Comparison of ENCODE assay signal across 1 cellular context in genomic region chr13:50244913-50245574, GRCh38.
TF ChIP-seq lines count a peak whose summit lies in the region.

No MANE protein-coding gene starts in this region.

TF ChIP-seq in HepG2, 621 proteins besides CTCF, POLR2A, EP300 and RAD21 (continued from another document and continues in another):
- TF ChIP-seq, protein P1, sequence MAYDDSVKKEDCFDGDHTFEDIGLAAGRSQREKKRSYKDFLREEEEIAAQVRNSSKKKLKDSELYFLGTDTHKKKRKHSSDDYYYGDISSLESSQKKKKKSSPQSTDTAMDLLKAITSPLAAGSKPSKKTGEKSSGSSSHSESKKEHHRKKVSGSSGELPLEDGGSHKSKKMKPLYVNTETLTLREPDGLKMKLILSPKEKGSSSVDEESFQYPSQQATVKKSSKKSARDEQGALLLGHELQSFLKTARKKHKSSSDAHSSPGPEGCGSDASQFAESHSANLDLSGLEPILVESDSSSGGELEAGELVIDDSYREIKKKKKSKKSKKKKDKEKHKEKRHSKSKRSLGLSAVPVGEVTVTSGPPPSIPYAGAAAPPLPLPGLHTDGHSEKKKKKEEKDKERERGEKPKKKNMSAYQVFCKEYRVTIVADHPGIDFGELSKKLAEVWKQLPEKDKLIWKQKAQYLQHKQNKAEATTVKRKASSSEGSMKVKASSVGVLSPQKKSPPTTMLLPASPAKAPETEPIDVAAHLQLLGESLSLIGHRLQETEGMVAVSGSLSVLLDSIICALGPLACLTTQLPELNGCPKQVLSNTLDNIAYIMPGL (CRISPR knock-in tag; IDR thresholded peaks at IDR 0.05; ENCODE audit: borderline replicate concordance in 1 of 2, low read depth in 1 of 2) = peak; percentile 37 to 67; a peak in 2 of 4 replicates
- TF ChIP-seq ZMAT5 (CRISPR knock-in tag; IDR thresholded peaks at IDR 0.05; ENCODE audit: borderline replicate concordance, low read depth) (no peak), ZBTB20 (CRISPR knock-in tag; IDR thresholded peaks at IDR 0.05; ENCODE audit: borderline replicate concordance, low read depth) (peak; percentile 96), ZFYVE20 (CRISPR knock-in tag; IDR thresholded peaks at IDR 0.05; ENCODE audit: borderline replicate concordance, low read depth) (no peak), SUZ12 (IDR thresholded peaks at IDR 0.05; ENCODE audit: low read depth, low read length) (no peak), SNRNP70 (IDR thresholded peaks at IDR 0.05; ENCODE audit: low read depth, low read length) (no peak), KLF13 (CRISPR knock-in tag; IDR thresholded peaks at IDR 0.05) (no peak), RFX1 (IDR thresholded peaks at IDR 0.05) (no peak), ZNF20 (CRISPR knock-in tag; IDR thresholded peaks at IDR 0.05) (no peak), RFX3 (CRISPR knock-in tag; IDR thresholded peaks at IDR 0.05) (0 out of 2 replicates have a peak, but pooled peaks have one; percentile 23), ZIK1 (CRISPR knock-in tag; IDR thresholded peaks at IDR 0.05; ENCODE audit: borderline replicate concordance, low read depth) (no peak), TAF15 (IDR thresholded peaks at IDR 0.05; ENCODE audit: low read depth, low read length, poor library complexity, severe bottlenecking) (no peak), ZNF670 (CRISPR knock-in tag; IDR thresholded peaks at IDR 0.05; ENCODE audit: borderline replicate concordance) (peak; percentile 87), MATR3 (CRISPR knock-in tag; IDR thresholded peaks at IDR 0.05) (no peak), KAT7 (CRISPR knock-in tag; IDR thresholded peaks at IDR 0.05; ENCODE audit: borderline replicate concordance) (peak; percentile 75; the same call in 1 of the 2 replicates), NFRKB (IDR thresholded peaks at IDR 0.05) (no peak), NFE2L1 (CRISPR knock-in tag; IDR thresholded peaks at IDR 0.05; ENCODE audit: borderline replicate concordance) (no peak), E2F5 (CRISPR knock-in tag; conservative IDR thresholded peaks at IDR 0.05) (no peak), SYNCRIP (IDR thresholded peaks at IDR 0.05; ENCODE audit: insufficient read depth, low read depth, low read length) (no peak), ZSCAN25 (CRISPR knock-in tag; IDR thresholded peaks at IDR 0.05) (peak; percentile 74; the same call in 1 of the 2 replicates), ZBTB38 (CRISPR knock-in tag; IDR thresholded peaks at IDR 0.05) (peak; percentile 81), ZNF552 (CRISPR knock-in tag; IDR thresholded peaks at IDR 0.05; ENCODE audit: borderline replicate concordance) (no peak), SNAPC2 (CRISPR knock-in tag; IDR thresholded peaks at IDR 0.05) (no peak), ZFX (CRISPR knock-in tag; IDR thresholded peaks at IDR 0.05; ENCODE audit: low read depth) (peak; percentile 84; the same call in 1 of the 2 replicates), SNAPC5 (CRISPR knock-in tag; IDR thresholded peaks at IDR 0.05; ENCODE audit: borderline replicate concordance) (no peak), ZNF619 (CRISPR knock-in tag; IDR thresholded peaks at IDR 0.05) (0 out of 2 replicates have a peak, but pooled peaks have one; percentile 49), ZNF687 (CRISPR knock-in tag; IDR thresholded peaks at IDR 0.05) (no peak), SMAD9 (CRISPR knock-in tag; IDR thresholded peaks at IDR 0.05) (no peak), RFXAP (CRISPR knock-in tag; IDR thresholded peaks at IDR 0.05; ENCODE audit: borderline replicate concordance) (0 out of 2 replicates have a peak, but pooled peaks have one; percentile 80), MBNL3 (CRISPR knock-in tag; conservative IDR thresholded peaks at IDR 0.05) (no peak), ETV5 (CRISPR knock-in tag; IDR thresholded peaks at IDR 0.05; ENCODE audit: borderline replicate concordance) (peak; percentile 79; the same call in 1 of the 2 replicates), CENPX (CRISPR knock-in tag; IDR thresholded peaks at IDR 0.05) (no peak), HNRNPK (IDR thresholded peaks at IDR 0.05; ENCODE audit: low read depth, low read length, poor library complexity, severe bottlenecking) (no peak), CCAR2 (optimal IDR thresholded peaks at IDR 0.05; ENCODE audit: low read depth, low read length) (no peak), GATA4 (IDR thresholded peaks at IDR 0.05; ENCODE audit: borderline replicate concordance, low read depth) (peak; percentile 53; the same call in 1 of the 2 replicates), ZNF354B (CRISPR knock-in tag; IDR thresholded peaks at IDR 0.05) (no peak), NR3C1 (CRISPR knock-in tag; IDR thresholded peaks at IDR 0.05) (no peak), ZNF280B (CRISPR knock-in tag; IDR thresholded peaks at IDR 0.05; ENCODE audit: borderline replicate concordance) (no peak), PREB (CRISPR knock-in tag; IDR thresholded peaks at IDR 0.05) (no peak), ZNF251 (CRISPR knock-in tag; IDR thresholded peaks at IDR 0.05) (no peak), STAG1 (CRISPR knock-in tag; IDR thresholded peaks at IDR 0.05) (peak; percentile 49)
- TF ChIP-seq, protein P2, sequence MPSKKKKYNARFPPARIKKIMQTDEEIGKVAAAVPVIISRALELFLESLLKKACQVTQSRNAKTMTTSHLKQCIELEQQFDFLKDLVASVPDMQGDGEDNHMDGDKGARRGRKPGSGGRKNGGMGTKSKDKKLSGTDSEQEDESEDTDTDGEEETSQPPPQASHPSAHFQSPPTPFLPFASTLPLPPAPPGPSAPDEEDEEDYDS (CRISPR knock-in tag; IDR thresholded peaks at IDR 0.05) = peak; percentile 64
- TF ChIP-seq, protein P3, sequence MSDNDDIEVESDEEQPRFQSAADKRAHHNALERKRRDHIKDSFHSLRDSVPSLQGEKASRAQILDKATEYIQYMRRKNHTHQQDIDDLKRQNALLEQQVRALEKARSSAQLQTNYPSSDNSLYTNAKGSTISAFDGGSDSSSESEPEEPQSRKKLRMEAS (IDR thresholded peaks at IDR 0.05) = peak; percentile 69
- TF ChIP-seq, protein P4, sequence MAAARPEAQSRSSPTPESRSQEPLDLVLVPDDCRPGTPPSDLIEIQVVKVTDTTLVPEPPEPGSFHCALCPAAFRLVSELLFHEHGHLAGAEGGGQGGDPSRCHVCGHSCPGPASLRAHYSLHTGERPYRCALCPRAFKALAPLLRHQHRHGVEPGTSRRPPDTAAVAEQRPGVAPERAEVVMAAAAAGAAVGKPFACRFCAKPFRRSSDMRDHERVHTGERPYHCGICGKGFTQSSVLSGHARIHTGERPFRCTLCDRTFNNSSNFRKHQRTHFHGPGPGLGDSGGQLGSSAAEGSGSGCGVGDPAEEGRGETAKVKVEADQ (CRISPR knock-in tag; IDR thresholded peaks at IDR 0.05; ENCODE audit: borderline replicate concordance) = peak; percentile 76; the same call in 1 of the 2 replicates
- TF ChIP-seq, protein P5, sequence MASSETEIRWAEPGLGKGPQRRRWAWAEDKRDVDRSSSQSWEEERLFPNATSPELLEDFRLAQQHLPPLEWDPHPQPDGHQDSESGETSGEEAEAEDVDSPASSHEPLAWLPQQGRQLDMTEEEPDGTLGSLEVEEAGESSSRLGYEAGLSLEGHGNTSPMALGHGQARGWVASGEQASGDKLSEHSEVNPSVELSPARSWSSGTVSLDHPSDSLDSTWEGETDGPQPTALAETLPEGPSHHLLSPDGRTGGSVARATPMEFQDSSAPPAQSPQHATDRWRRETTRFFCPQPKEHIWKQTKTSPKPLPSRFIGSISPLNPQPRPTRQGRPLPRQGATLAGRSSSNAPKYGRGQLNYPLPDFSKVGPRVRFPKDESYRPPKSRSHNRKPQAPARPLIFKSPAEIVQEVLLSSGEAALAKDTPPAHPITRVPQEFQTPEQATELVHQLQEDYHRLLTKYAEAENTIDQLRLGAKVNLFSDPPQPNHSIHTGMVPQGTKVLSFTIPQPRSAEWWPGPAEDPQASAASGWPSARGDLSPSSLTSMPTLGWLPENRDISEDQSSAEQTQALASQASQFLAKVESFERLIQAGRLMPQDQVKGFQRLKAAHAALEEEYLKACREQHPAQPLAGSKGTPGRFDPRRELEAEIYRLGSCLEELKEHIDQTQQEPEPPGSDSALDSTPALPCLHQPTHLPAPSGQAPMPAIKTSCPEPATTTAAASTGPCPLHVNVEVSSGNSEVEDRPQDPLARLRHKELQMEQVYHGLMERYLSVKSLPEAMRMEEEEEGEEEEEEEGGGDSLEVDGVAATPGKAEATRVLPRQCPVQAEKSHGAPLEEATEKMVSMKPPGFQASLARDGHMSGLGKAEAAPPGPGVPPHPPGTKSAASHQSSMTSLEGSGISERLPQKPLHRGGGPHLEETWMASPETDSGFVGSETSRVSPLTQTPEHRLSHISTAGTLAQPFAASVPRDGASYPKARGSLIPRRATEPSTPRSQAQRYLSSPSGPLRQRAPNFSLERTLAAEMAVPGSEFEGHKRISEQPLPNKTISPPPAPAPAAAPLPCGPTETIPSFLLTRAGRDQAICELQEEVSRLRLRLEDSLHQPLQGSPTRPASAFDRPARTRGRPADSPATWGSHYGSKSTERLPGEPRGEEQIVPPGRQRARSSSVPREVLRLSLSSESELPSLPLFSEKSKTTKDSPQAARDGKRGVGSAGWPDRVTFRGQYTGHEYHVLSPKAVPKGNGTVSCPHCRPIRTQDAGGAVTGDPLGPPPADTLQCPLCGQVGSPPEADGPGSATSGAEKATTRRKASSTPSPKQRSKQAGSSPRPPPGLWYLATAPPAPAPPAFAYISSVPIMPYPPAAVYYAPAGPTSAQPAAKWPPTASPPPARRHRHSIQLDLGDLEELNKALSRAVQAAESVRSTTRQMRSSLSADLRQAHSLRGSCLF (CRISPR knock-in tag; IDR thresholded peaks at IDR 0.05; ENCODE audit: borderline replicate concordance) = no peak
- TF ChIP-seq, protein P6, sequence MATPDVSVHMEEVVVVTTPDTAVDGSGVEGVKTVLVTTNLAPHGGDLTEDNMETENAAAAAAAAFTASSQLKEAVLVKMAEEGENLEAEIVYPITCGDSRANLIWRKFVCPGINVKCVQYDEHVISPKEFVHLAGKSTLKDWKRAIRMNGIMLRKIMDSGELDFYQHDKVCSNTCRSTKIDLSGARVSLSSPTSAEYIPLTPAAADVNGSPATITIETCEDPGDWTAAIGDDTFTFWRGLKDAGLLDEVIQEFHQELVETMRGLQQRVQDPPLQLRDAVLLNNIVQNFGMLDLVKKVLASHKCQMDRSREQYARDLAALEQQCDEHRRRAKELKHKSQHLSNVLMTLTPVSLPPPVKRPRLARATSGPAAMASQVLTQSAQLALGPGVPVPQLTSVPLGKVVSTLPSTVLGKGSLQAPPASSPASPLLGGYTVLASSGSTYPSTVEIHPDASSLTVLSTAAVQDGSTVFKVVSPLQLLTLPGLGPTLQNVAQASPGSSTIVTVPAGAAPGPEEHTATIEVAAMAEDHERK (CRISPR knock-in tag; IDR thresholded peaks at IDR 0.05; ENCODE audit: low read depth) = no peak
